Comparison of ENCODE assay signal across 24 cellular contexts in genomic region chr4:6613676-6614651, GRCh38. TPM values are rescaled to one million over a fixed set of nuclear protein-coding genes. Genes with fewer than 3 reads are reported as not detected.
DNase-seq lines count a peak whose midpoint lies in the region; ATAC-seq and TF ChIP-seq lines count a peak whose summit lies in the region.
"Had no signal": no experiment of that assay in that cellular context is flagged by ENCODE, and none has a peak within 500 bp of the region (broad histone marks: within the 10 kb centered on the region; RNA-seq: fewer than 3 reads in every experiment).

No MANE protein-coding gene starts in this region.

- H3K36me3 Mint-ChIP-seq in natural killer cell treated with Interleukin-12 subunit alpha and Interleukin-12 subunit beta and Interleukin-15 and Interleukin-18, amount 100 ng/mL, for 72 hours = peaks cover 10% of the 10 kb centered on the region
- H3K36me3 Mint-ChIP-seq in natural killer cell (peaks cover 7% of the 10 kb centered on the region), T-helper 17 cell (ENCODE audit: low read depth) (peaks cover 12% of the 10 kb centered on the region)

- H3K79me2 ChIP-seq in osteoblast (ENCODE audit: insufficient read depth, low read length) = no peaks in the 10 kb centered on the region

- TF ChIP-seq CTCF in natural killer cell (IDR thresholded peaks at IDR 0.05) = no peak
- TF ChIP-seq CTCF in osteoblast (IDR thresholded peaks at IDR 0.05; ENCODE audit: extremely low read depth, low read depth, low read length) = no peak
- TF ChIP-seq CTCF in esophagus muscularis mucosa (IDR thresholded peaks at IDR 0.05) = no peak

- no peaks in the 10 kb centered on the region for H3K9me3 Mint-ChIP-seq in natural killer cell treated with Interleukin-12 subunit alpha and Interleukin-12 subunit beta and Interleukin-15 and Interleukin-18, amount 100 ng/mL, for 72 hours
- H3K9me3 Mint-ChIP-seq in natural killer cell = no peaks in the 10 kb centered on the region
- H3K9me3 Mint-ChIP-seq: CD4-positive, alpha-beta T cell had no signal

- H3K27me3 ChIP-seq in osteoblast (ENCODE audit: insufficient read depth, low read length) = no peaks in the 10 kb centered on the region
- no peaks in the 10 kb centered on the region for H3K27me3 ChIP-seq in esophagus muscularis mucosa
- H3K27me3 ChIP-seq: BE2C had no signal

- H3K36me3 ChIP-seq in osteoblast (ENCODE audit: insufficient read depth, low read length) = peaks cover 12% of the 10 kb centered on the region
- H3K36me3 ChIP-seq in esophagus muscularis mucosa = peaks cover 54 to 97% (median 91%) of the 10 kb centered on the region in 4 donors
- H3K36me3 ChIP-seq: BE2C, HAP-1 had no signal

- peaks cover 4 to 7% of the 10 kb centered on the region in 2 donors for H3K4me1 Mint-ChIP-seq in natural killer cell treated with Interleukin-12 subunit alpha and Interleukin-12 subunit beta and Interleukin-15 and Interleukin-18, amount 100 ng/mL, for 72 hours (ENCODE audit: low read depth in 2 of 2)
- H3K4me1 Mint-ChIP-seq in natural killer cell = peaks cover 4% of the 10 kb centered on the region in 2 donors
- no peaks in the 10 kb centered on the region for H3K4me1 Mint-ChIP-seq in T-helper 17 cell

- no peak overlapping the region for H2AFZ ChIP-seq in osteoblast (ENCODE audit: low read length)
- H2AFZ ChIP-seq: GM23248, PC-9 had no signal

- H3K27ac ChIP-seq in osteoblast (ENCODE audit: low read depth, low read length) = no peak overlapping the region
- no peak overlapping the region for H3K27ac ChIP-seq in esophagus muscularis mucosa (replicated peaks in 1 of 4)
- H3K27ac ChIP-seq: GM23248, PC-9, SK-N-MC had no signal

- WGBS in esophagus muscularis mucosa = 82% methylated on average over 7 of the region's 17 CpGs

- H3K4me3 ChIP-seq in osteoblast (ENCODE audit: insufficient read depth, low read length) (no peak overlapping the region), esophagus muscularis mucosa (no peak overlapping the region)
- H3K4me3 ChIP-seq: GM23248, HAP-1, PC-9, SK-N-MC had no signal

- intact Hi-C loops in natural killer cell (cut with micrococcal nuclease) = no loop called here
- intact Hi-C loops in esophagus muscularis mucosa (cut with DNase I) = no loop called here

- H3K9me3 ChIP-seq in T-helper 17 cell (ENCODE audit: control insufficient read depth, low read length, poor library complexity, severe bottlenecking) = no peaks in the 10 kb centered on the region
- no peaks in the 10 kb centered on the region for H3K9me3 ChIP-seq in osteoblast (ENCODE audit: low read depth, low read length)
- H3K9me3 ChIP-seq in esophagus muscularis mucosa = no peaks in the 10 kb centered on the region
- H3K9me3 ChIP-seq: BE2C, Caco-2, HAP-1 had no signal

- no peaks in the 10 kb centered on the region for H3K27me3 Mint-ChIP-seq in natural killer cell treated with Interleukin-12 subunit alpha and Interleukin-12 subunit beta and Interleukin-15 and Interleukin-18, amount 100 ng/mL, for 72 hours
- H3K27me3 Mint-ChIP-seq in natural killer cell (ENCODE audit: low read depth in 2 of 2) (no peaks in the 10 kb centered on the region), T-helper 17 cell (no peaks in the 10 kb centered on the region)
- H3K27me3 Mint-ChIP-seq: CD4-positive, alpha-beta T cell had no signal

- peak; percentile 34 for DNase-seq in natural killer cell treated with Interleukin-12 subunit alpha and Interleukin-12 subunit beta and Interleukin-15 and Interleukin-18, amount 100 ng/mL, for 72 hours (ENCODE audit: low spot score)
- no peak for DNase-seq in natural killer cell
- no peak for DNase-seq in T-helper 17 cell
- peak; percentile 85 for DNase-seq in osteoblast (ENCODE audit: insufficient read length, low spot score, missing footprints)
- no peak for DNase-seq in T-helper 1 cell
- DNase-seq in esophagus muscularis mucosa (ENCODE audit: extremely low spot score) = no peak
- DNase-seq: BE2C; Caco-2; CD4-positive, alpha-beta T cell; DMS 273 treated with DMSO at 0.1 percent for 48 hours; DMS79 treated with DMSO at 0.1 percent for 48 hours; GM23248; KG1; NCI-H1092; NCI-H1436 treated with DMSO at 0.1 percent for 48 hours; NCI-H1930; NCI-H510A treated with DMSO at 0.1 percent for 48 hours; NCI-H748 treated with DMSO at 0.1 percent for 48 hours; PC-9; RPMI8226; SHP77 treated with DMSO at 0.1 percent for 48 hours had no signal

- H4K20me1 ChIP-seq in osteoblast (ENCODE audit: insufficient read depth, low read length) = no peaks in the 10 kb centered on the region

- H3K27ac Mint-ChIP-seq in natural killer cell treated with Interleukin-12 subunit alpha and Interleukin-12 subunit beta and Interleukin-15 and Interleukin-18, amount 100 ng/mL, for 72 hours = no peak overlapping the region
- H3K27ac Mint-ChIP-seq in natural killer cell (no peak overlapping the region), T-helper 17 cell (peak overlapping the region; percentile 59)
- H3K27ac Mint-ChIP-seq: CD4-positive, alpha-beta T cell had no signal

- H3K4me3 Mint-ChIP-seq in natural killer cell treated with Interleukin-12 subunit alpha and Interleukin-12 subunit beta and Interleukin-15 and Interleukin-18, amount 100 ng/mL, for 72 hours = no peak overlapping the region
- H3K4me3 Mint-ChIP-seq in natural killer cell = no peak overlapping the region
- no peak overlapping the region for H3K4me3 Mint-ChIP-seq in T-helper 17 cell
- H3K4me3 Mint-ChIP-seq: CD4-positive, alpha-beta T cell had no signal

- H3K4me1 ChIP-seq in osteoblast (ENCODE audit: insufficient read depth, low read length) = no peaks in the 10 kb centered on the region
- H3K4me1 ChIP-seq in esophagus muscularis mucosa = no peaks in the 10 kb centered on the region
- H3K4me1 ChIP-seq: BE2C, Caco-2, HAP-1 had no signal

- no peak for ATAC-seq in natural killer cell treated with Interleukin-12 subunit alpha and Interleukin-12 subunit beta and Interleukin-15 and Interleukin-18, amount 100 ng/mL, for 72 hours
- no peak for ATAC-seq in natural killer cell
- no peak for ATAC-seq in T-helper 17 cell
- no peak for ATAC-seq in GM18870 (IDR thresholded peaks at IDR 0.05; ENCODE audit: unreplicated experiment)

- TF ChIP-seq EP300 in esophagus muscularis mucosa (IDR thresholded peaks at IDR 0.05) = no peak

- no peak overlapping the region for H3K4me2 ChIP-seq in osteoblast (ENCODE audit: insufficient read depth, low read length)
- H3K4me2 ChIP-seq: PC-9 had no signal

- TF ChIP-seq POLR2A in esophagus muscularis mucosa (IDR thresholded peaks at IDR 0.05; ENCODE audit: low read depth) = no peak

RNA-seq across cellular contexts. Expression of gene MRFAP1, which starts 26.5 kb away (rescaled TPM):
- 100 to 1,000 TPM; 102 to 123 TPM for total RNA-seq in natural killer cell treated with Interleukin-12 subunit alpha and Interleukin-12 subunit beta and Interleukin-15 and Interleukin-18, amount 100 ng/mL, for 72 hours
- total RNA-seq in natural killer cell = 100 to 1,000 TPM; 105 to 146 (median 146) TPM
- total RNA-seq in T-helper 17 cell = 100 to 1,000 TPM; 158 to 163 TPM
- total RNA-seq in osteoblast = 94.1 and 95.2 TPM in 2 replicates
- 100 to 1,000 TPM; 155 to 331 (median 234) TPM for total RNA-seq in esophagus muscularis mucosa

RNA-seq across cellular contexts. Expression of gene MAN2B2, which starts 39.0 kb away (rescaled TPM):
- 10 to 100 TPM; 23.8 to 30.7 TPM for total RNA-seq in natural killer cell treated with Interleukin-12 subunit alpha and Interleukin-12 subunit beta and Interleukin-15 and Interleukin-18, amount 100 ng/mL, for 72 hours
- total RNA-seq in natural killer cell (10 to 100 TPM; 34.5 to 47.8 (median 39.0) TPM), T-helper 17 cell (10 to 100 TPM; 27.0 to 34.9 TPM), osteoblast (26.8 and 28.2 TPM in 2 replicates), esophagus muscularis mucosa (10 to 100 TPM; 31.9 to 42.0 (median 33.0) TPM)

Comparison
In these comparisons a context has a peak if more than half of its experiments do, and no peak if none do; other contexts are left out.
1. DNase-seq: peak in natural killer cell treated with Interleukin-12 subunit alpha and Interleukin-12 subunit beta and Interleukin-15 and Interleukin-18, amount 100 ng/mL, for 72 hours (single experiment) and osteoblast (single experiment); none in natural killer cell (single experiment), T-helper 17 cell (0 of 3), T-helper 1 cell (0 of 5) and esophagus muscularis mucosa (single experiment).